Comparison of ENCODE assay signal across 1 cellular context in the genomic region with DNA sequence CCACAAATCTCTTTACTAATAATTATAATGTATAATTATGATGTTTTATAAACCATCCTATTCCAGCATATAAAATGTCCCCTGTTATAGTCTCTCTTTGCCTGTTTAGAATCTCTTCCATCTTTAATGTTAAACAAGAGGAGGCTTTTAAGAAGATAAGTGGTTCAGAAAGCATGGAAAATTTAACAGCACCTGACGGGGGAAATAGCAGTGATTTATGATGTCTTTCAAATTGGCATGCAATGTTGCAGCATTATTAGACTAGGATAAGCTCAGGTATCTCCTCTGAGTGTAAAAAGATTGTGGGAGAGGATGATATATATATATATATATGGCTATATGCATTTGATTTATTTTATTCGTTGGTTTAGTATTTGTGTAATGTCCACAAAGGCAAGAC.
TF ChIP-seq lines count a peak whose summit lies in the region.

No MANE protein-coding gene starts in this region.

TF ChIP-seq in A549, 52 proteins besides CTCF, POLR2A, EP300 and RAD21 (continued from another document):
- TF ChIP-seq, protein P1, sequence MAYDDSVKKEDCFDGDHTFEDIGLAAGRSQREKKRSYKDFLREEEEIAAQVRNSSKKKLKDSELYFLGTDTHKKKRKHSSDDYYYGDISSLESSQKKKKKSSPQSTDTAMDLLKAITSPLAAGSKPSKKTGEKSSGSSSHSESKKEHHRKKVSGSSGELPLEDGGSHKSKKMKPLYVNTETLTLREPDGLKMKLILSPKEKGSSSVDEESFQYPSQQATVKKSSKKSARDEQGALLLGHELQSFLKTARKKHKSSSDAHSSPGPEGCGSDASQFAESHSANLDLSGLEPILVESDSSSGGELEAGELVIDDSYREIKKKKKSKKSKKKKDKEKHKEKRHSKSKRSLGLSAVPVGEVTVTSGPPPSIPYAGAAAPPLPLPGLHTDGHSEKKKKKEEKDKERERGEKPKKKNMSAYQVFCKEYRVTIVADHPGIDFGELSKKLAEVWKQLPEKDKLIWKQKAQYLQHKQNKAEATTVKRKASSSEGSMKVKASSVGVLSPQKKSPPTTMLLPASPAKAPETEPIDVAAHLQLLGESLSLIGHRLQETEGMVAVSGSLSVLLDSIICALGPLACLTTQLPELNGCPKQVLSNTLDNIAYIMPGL (CRISPR knock-in tag; IDR thresholded peaks at IDR 0.05; ENCODE audit: borderline replicate concordance) = no peak
- TF ChIP-seq TP53 (CRISPR knock-in tag; IDR thresholded peaks at IDR 0.05) (no peak), CBX2 (IDR thresholded peaks at IDR 0.05; ENCODE audit: borderline replicate concordance, low read depth) (no peak)
- TF ChIP-seq, protein P2, sequence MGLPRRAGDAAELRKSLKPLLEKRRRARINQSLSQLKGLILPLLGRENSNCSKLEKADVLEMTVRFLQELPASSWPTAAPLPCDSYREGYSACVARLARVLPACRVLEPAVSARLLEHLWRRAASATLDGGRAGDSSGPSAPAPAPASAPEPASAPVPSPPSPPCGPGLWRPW (IDR thresholded peaks at IDR 0.05) = no peak
- TF ChIP-seq, protein P3, sequence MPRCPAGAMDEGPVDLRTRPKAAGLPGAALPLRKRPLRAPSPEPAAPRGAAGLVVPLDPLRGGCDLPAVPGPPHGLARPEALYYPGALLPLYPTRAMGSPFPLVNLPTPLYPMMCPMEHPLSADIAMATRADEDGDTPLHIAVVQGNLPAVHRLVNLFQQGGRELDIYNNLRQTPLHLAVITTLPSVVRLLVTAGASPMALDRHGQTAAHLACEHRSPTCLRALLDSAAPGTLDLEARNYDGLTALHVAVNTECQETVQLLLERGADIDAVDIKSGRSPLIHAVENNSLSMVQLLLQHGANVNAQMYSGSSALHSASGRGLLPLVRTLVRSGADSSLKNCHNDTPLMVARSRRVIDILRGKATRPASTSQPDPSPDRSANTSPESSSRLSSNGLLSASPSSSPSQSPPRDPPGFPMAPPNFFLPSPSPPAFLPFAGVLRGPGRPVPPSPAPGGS (IDR thresholded peaks at IDR 0.05) = no peak
